ENCODE assay signal across 34 cellular contexts in the genomic region with DNA sequence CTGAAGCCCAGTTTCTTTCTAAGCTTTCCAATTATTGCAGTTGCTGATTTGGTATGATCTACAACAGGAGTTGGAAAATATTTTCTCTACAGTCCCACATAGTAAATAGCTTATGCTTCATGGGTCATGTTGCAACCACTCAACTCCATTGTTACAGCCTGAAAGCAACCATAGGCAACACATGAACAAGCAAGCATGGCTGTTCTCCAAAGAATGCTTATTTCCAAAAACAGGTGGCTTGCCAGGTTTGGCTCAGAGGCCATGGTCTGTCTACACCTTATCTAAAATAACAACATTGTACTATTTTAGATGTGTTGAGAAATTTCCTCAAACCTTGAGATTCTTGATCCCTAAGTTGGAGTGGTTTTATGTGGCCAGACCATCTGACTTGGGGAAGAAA.
"Had no signal": no experiment of that assay in that cellular context is flagged by ENCODE, and none has a peak within 500 bp of the region (broad histone marks: within the 10 kb centered on the region; RNA-seq: fewer than 3 reads in every experiment).

No MANE protein-coding gene starts in this region.

- DNase-seq: activated B cell treated with CpG ODN at 0.5 μM for 24 hours; activated CD4-positive, alpha-beta memory T cell treated with anti-CD3 and anti-CD28 coated beads for 36 hours; activated CD4-positive, alpha-beta T cell treated with anti-CD3 and anti-CD28 coated beads for 4 hours; activated CD4-positive, alpha-beta T cell treated with anti-CD3 and anti-CD28 coated beads, Interleukin-2, amount 50 U/mL, for 1 hour; activated CD4-positive, CD25-positive, alpha-beta regulatory T cell treated with anti-CD3 and anti-CD28 coated beads, Interleukin-2, amount 50 U/mL, for 72 hours; activated CD8-positive, alpha-beta memory T cell treated with anti-CD3 and anti-CD28 coated beads, Interleukin-2, amount 50 U/mL, for 4 hours; activated effector memory CD4-positive, alpha-beta T cell treated with anti-CD3 and anti-CD28 coated beads, Interleukin-2, amount 50 U/mL, for 16 hours; activated naive CD4-positive, alpha-beta T cell; activated naive CD4-positive, alpha-beta T cell treated with anti-CD3 and anti-CD28 coated beads, Interleukin-2, amount 50 U/mL, for 16 hours; activated naive CD8-positive, alpha-beta T cell treated with anti-CD3 and anti-CD28 coated beads for 36 hours; activated T-cell treated with anti-CD3 and anti-CD28 coated beads, Interleukin-2, amount 50 U/mL, for 72 hours; amniotic stem cell; aorta; brain microvascular endothelial cell; central memory CD4-positive, alpha-beta T cell; NCI-H1105; NCI-H1417 treated with DMSO at 0.1 percent for 48 hours; NCI-H187 treated with DMSO at 0.1 percent for 48 hours; NCI-H2081; NCI-H2171 treated with DMSO at 0.1 percent for 48 hours; NCI-H2227 treated with DMSO at 0.1 percent for 48 hours; NCI-H446 treated with DMSO at 0.1 percent for 48 hours; NCI-H524 treated with DMSO at 0.1 percent for 48 hours; NK-92 treated with Interleukin-12 subunit alpha and Interleukin-12 subunit beta, amount 100 ng/mL, for 24 hours; PC-9; Right ventricle myocardium superior; SW 1271; T-helper 1 cell; T-helper 2 cell; T-helper 9 cell had no signal

- H3K27ac ChIP-seq: brain microvascular endothelial cell, KMS-11, PC-9, RWPE1, VCaP had no signal

- H3K4me3 ChIP-seq: PC-9 had no signal

- H3K36me3 ChIP-seq: brain microvascular endothelial cell had no signal

- H3K27me3 ChIP-seq: brain microvascular endothelial cell had no signal

- ATAC-seq: activated T-cell treated with anti-CD3 and anti-CD28 coated beads, Interleukin-2, amount 50 U/mL, for 72 hours; activated T-helper 17 cell treated with anti-CD3 and anti-CD28 coated beads, Interleukin-2, amount 50 U/mL, for 72 hours had no signal

- H3K4me2 ChIP-seq: KMS-11, PC-9 had no signal

- H3K9ac ChIP-seq: KMS-11 had no signal

- H2AFZ ChIP-seq: PC-9 had no signal
